In genomic region chr20:34301587-34302311, GRCh38 we compare ENCODE assay signal across 8 cellular contexts. TPM values are rescaled to one million over a fixed set of nuclear protein-coding genes. Genes with fewer than 3 reads are reported as not detected.
DNase-seq lines count a peak whose midpoint lies in the region; ATAC-seq and TF ChIP-seq lines count a peak whose summit lies in the region.

No MANE protein-coding gene starts in this region.

- H3K4me1 ChIP-seq in hepatocyte (ENCODE audit: insufficient read depth), result peaks cover 21% of the 10 kb centered on the region

- no peaks in the 10 kb centered on the region for H3K9me3 ChIP-seq in hepatocyte (ENCODE audit: low read depth)

- ATAC-seq in WTC11 (no peak), HG02623 (IDR thresholded peaks at IDR 0.05; ENCODE audit: unreplicated experiment) (no peak), GM21717 (IDR thresholded peaks at IDR 0.05; ENCODE audit: unreplicated experiment) (no peak)
- no peak for ATAC-seq in stimulated activated naive CD8-positive, alpha-beta T cell treated with anti-CD3 and anti-CD28 coated beads, Interleukin-15, Interleukin-2, amounts not matched to agents 100 U/mL and 50 U/mL, for 24 hours

- H3K36me3 ChIP-seq in hepatocyte (replicated peaks; ENCODE audit: insufficient read depth, low read depth), result no peaks in the 10 kb centered on the region

- peak overlapping the region; percentile 86 for H3K4me3 Mint-ChIP-seq in T-helper 1 cell treated with Interleukin-12 subunit alpha and Interleukin-12 subunit beta and Interleukin-4 antibody, amounts not matched to agents 30 μg/mL and 1 μg/mL, for 36 hours
- no peak overlapping the region; the same call in 1 of the 2 replicates for H3K4me3 Mint-ChIP-seq in WTC11

- H3K27me3 Mint-ChIP-seq in T-helper 1 cell treated with Interleukin-12 subunit alpha and Interleukin-12 subunit beta and Interleukin-4 antibody, amounts not matched to agents 30 μg/mL and 1 μg/mL, for 36 hours (ENCODE audit: low read depth), result no peaks in the 10 kb centered on the region
- no peaks in the 10 kb centered on the region for H3K27me3 Mint-ChIP-seq in WTC11 (ENCODE audit: low read depth)

- peak overlapping the region; percentile 86 for H3K4me3 ChIP-seq in hepatocyte

- peaks cover 19% of the 10 kb centered on the region for H3K4me1 Mint-ChIP-seq in T-helper 1 cell treated with Interleukin-12 subunit alpha and Interleukin-12 subunit beta and Interleukin-4 antibody, amounts not matched to agents 30 μg/mL and 1 μg/mL, for 36 hours (ENCODE audit: low read depth)
- peaks cover 2% of the 10 kb centered on the region; the same call in 1 of the 2 replicates for H3K4me1 Mint-ChIP-seq in WTC11

- H3K27me3 ChIP-seq in hepatocyte, result no peaks in the 10 kb centered on the region

- WGBS in hepatocyte (ENCODE audit: low lambda C conversion rate, missing lambda C conversion rate), result 83% methylated on average over 17 of the region's 17 CpGs

- POLR2A ChIA-PET in WTC11 (lab: Charles Lee), result no interaction called here

- H3K27ac ChIP-seq in hepatocyte, result peak overlapping the region; percentile 95

- no peak for TF ChIP-seq CTCF in WTC11 (IDR thresholded peaks at IDR 0.05)
- TF ChIP-seq CTCF in hepatocyte (IDR thresholded peaks at IDR 0.05; ENCODE audit: poor library complexity), result no peak

- peaks cover 7% of the 10 kb centered on the region for H4K20me1 ChIP-seq in hepatocyte (ENCODE audit: insufficient read depth, poor library complexity, severe bottlenecking)

- H3K4me2 ChIP-seq in hepatocyte, result peak overlapping the region; percentile 92

- no peaks in the 10 kb centered on the region for H3K36me3 Mint-ChIP-seq in T-helper 1 cell treated with Interleukin-12 subunit alpha and Interleukin-12 subunit beta and Interleukin-4 antibody, amounts not matched to agents 30 μg/mL and 1 μg/mL, for 36 hours (ENCODE audit: low read depth)
- peaks cover 3% of the 10 kb centered on the region; the same call in 1 of the 2 replicates for H3K36me3 Mint-ChIP-seq in WTC11

- no peak for DNase-seq in T-helper 1 cell
- DNase-seq in WTC11 (ENCODE audit: low spot score), result no peak
- DNase-seq in hepatocyte (ENCODE audit: low spot score), result no peak
- peak; percentile 23 for DNase-seq in stimulated activated naive CD8-positive, alpha-beta T cell treated with anti-CD3 and anti-CD28 coated beads, Interleukin-15, Interleukin-2, amounts not matched to agents 100 U/mL and 50 U/mL, for 24 hours
- no peak for DNase-seq in NCI-H2227 treated with DMSO at 0.1 percent for 48 hours (lab: John Stamatoyannopoulos, UW)

- H3K79me2 ChIP-seq in hepatocyte, result peaks cover 57% of the 10 kb centered on the region

- CTCF ChIA-PET in WTC11 (lab: Charles Lee), result interaction anchor here (1.0 to 2.8 kb wide), 6 partner anchors 10 to 242 kb away, joined by 4 to 47 read pairs (median 6); no protein-coding TSS in a partner anchor

- no peaks in the 10 kb centered on the region for H3K9me2 ChIP-seq in hepatocyte (replicated peaks; ENCODE audit: insufficient read depth)

- peak overlapping the region; percentile 85 for H3K27ac Mint-ChIP-seq in T-helper 1 cell treated with Interleukin-12 subunit alpha and Interleukin-12 subunit beta and Interleukin-4 antibody, amounts not matched to agents 30 μg/mL and 1 μg/mL, for 36 hours
- peak overlapping the region; percentile 95 for H3K27ac Mint-ChIP-seq in WTC11

- H2AFZ ChIP-seq in hepatocyte, result no peak overlapping the region

- H3K9me3 Mint-ChIP-seq in T-helper 1 cell treated with Interleukin-12 subunit alpha and Interleukin-12 subunit beta and Interleukin-4 antibody, amounts not matched to agents 30 μg/mL and 1 μg/mL, for 36 hours, result no peaks in the 10 kb centered on the region
- H3K9me3 Mint-ChIP-seq in WTC11, result no peaks in the 10 kb centered on the region

TF ChIP-seq in WTC11, 78 proteins besides CTCF, POLR2A, EP300 and RAD21:
- TF ChIP-seq JUN (CRISPR knock-in tag; IDR thresholded peaks at IDR 0.05), result no peak
- TF ChIP-seq IRF2 (CRISPR knock-in tag; IDR thresholded peaks at IDR 0.05; ENCODE audit: borderline replicate concordance, low read depth), result no peak
- TF ChIP-seq ZNF121 (CRISPR knock-in tag; IDR thresholded peaks at IDR 0.05), result peak; percentile 82; the same call in 1 of the 2 replicates

RNA-seq across cellular contexts. Expression of gene AHCY, which starts 1.4 kb away (rescaled TPM):
- 401 to 415 TPM (median 411 TPM) in 3 replicates for total RNA-seq in WTC11 (2021)
- 124 and 142 TPM in 2 replicates for total RNA-seq in hepatocyte
- 74.3 and 81.1 TPM in 2 replicates for polyA plus RNA-seq in hepatocyte
